Comparison of ENCODE assay signal across 16 cellular contexts in genomic region chr12:93430280-93430679, GRCh38.
"Had no signal": no experiment of that assay in that cellular context is flagged by ENCODE, and none has a peak within 500 bp of the region (broad histone marks: within the 10 kb centered on the region; RNA-seq: fewer than 3 reads in every experiment).

No MANE protein-coding gene starts in this region.

- H3K9me3 Mint-ChIP-seq: activated B cell treated with CpG ODN at 0.5 μM for 24 hours; activated CD4-positive, alpha-beta T cell treated with anti-CD3 and anti-CD28 coated beads, Interleukin-2, amount 10 ng/mL, durations not matched to agents 24 days and 14 days; activated naive CD8-positive, alpha-beta T cell treated with anti-CD3 and anti-CD28 coated beads for 36 hours; neural crest cell had no signal

- H3K27ac Mint-ChIP-seq: activated CD4-positive, alpha-beta T cell treated with anti-CD3 and anti-CD28 coated beads, Interleukin-2, amount 10 ng/mL, durations not matched to agents 24 days and 14 days; activated naive CD8-positive, alpha-beta T cell treated with anti-CD3 and anti-CD28 coated beads for 36 hours had no signal

- H3K27ac ChIP-seq: colonic mucosa, heart left ventricle, tibial artery, vagina had no signal

- H3K9me3 ChIP-seq: colonic mucosa, heart left ventricle, tibial artery, vagina had no signal

- H3K27me3 ChIP-seq: colonic mucosa, heart left ventricle, tibial artery, vagina had no signal

- ATAC-seq: heart left ventricle, left lobe of liver had no signal

- FAIRE-seq: bronchial epithelial cell had no signal

- H3K4me3 Mint-ChIP-seq: activated CD4-positive, alpha-beta T cell treated with anti-CD3 and anti-CD28 coated beads, Interleukin-2, amount 10 ng/mL, durations not matched to agents 24 days and 14 days; activated naive CD8-positive, alpha-beta T cell treated with anti-CD3 and anti-CD28 coated beads for 36 hours; neural crest cell had no signal

- H3K27me3 Mint-ChIP-seq: activated B cell treated with CpG ODN at 0.5 μM for 24 hours; activated CD4-positive, alpha-beta T cell treated with anti-CD3 and anti-CD28 coated beads, Interleukin-2, amount 10 ng/mL, durations not matched to agents 24 days and 14 days; activated naive CD8-positive, alpha-beta T cell treated with anti-CD3 and anti-CD28 coated beads for 36 hours had no signal

- DNase-seq: activated B cell treated with CpG ODN at 0.5 μM for 24 hours; activated CD4-positive, alpha-beta T cell treated with anti-CD3 and anti-CD28 coated beads, Interleukin-2, amount 10 ng/mL, durations not matched to agents 24 days and 14 days; activated CD8-positive, alpha-beta memory T cell treated with anti-CD3 and anti-CD28 coated beads for 24 hours; activated effector memory CD4-positive, alpha-beta T cell treated with Interleukin-2 at 50 U/mL for 16 hours; activated naive CD8-positive, alpha-beta T cell treated with anti-CD3 and anti-CD28 coated beads for 36 hours; activated T-cell treated with anti-CD3 and anti-CD28 coated beads for 4 hours; anterior cingulate cortex; colonic mucosa; foreskin melanocyte; heart left ventricle; stimulated activated CD4-positive, alpha-beta T cell treated with anti-CD3 and anti-CD28 coated beads, Interleukin-4, amount 100 ng/mL, for 24 hours; tibial artery had no signal

- H3K4me3 ChIP-seq: colonic mucosa, heart left ventricle, tibial artery, vagina had no signal

- H3K36me3 ChIP-seq: colonic mucosa, heart left ventricle, tibial artery, vagina had no signal
